Comparison of ENCODE assay signal across 37 cellular contexts in genomic region chr6:46222286-46222685, GRCh38. TPM values are rescaled to one million over a fixed set of nuclear protein-coding genes. Genes with fewer than 3 reads are reported as not detected.
"Had no signal": no experiment of that assay in that cellular context is flagged by ENCODE, and none has a peak within 500 bp of the region (broad histone marks: within the 10 kb centered on the region; RNA-seq: fewer than 3 reads in every experiment).

No MANE protein-coding gene starts in this region.

- H3K36me3 ChIP-seq: cardiac muscle cell had no signal

- ATAC-seq: activated CD8-positive, alpha-beta T cell treated with anti-CD3 and anti-CD28 coated beads for 36 hours; activated naive CD4-positive, alpha-beta T cell treated with anti-CD3 and anti-CD28 coated beads, Interleukin-2, amount 50 U/mL, for 72 hours; activated T-cell treated with anti-CD3 and anti-CD28 coated beads, Interleukin-2, amount 50 U/mL, for 4 hours; activated T-cell treated with anti-CD3 and anti-CD28 coated beads, Interleukin-2, amount 50 U/mL, for 72 hours; activated T-helper 17 cell treated with anti-CD3 and anti-CD28 coated beads, Interleukin-2, amount 50 U/mL, for 72 hours had no signal

- H3K4me1 Mint-ChIP-seq: activated CD4-positive, alpha-beta T cell treated with anti-CD3 and anti-CD28 coated beads, Interleukin-2, amount 10 ng/mL, durations not matched to agents 24 days and 14 days; central memory CD8-positive, alpha-beta T cell had no signal

- H3K27me3 Mint-ChIP-seq: activated B cell treated with CpG ODN at 0.5 μM for 24 hours; activated CD4-positive, alpha-beta memory T cell treated with anti-CD3 and anti-CD28 coated beads for 36 hours; brain; central memory CD8-positive, alpha-beta T cell had no signal

- H3K4me3 ChIP-seq: ascending aorta, cardiac muscle cell had no signal

- H3K27me3 ChIP-seq: ascending aorta, cardiac muscle cell had no signal

- H3K36me3 Mint-ChIP-seq: activated CD4-positive, alpha-beta memory T cell treated with anti-CD3 and anti-CD28 coated beads for 36 hours; activated naive CD4-positive, alpha-beta T cell treated with anti-CD3 and anti-CD28 coated beads, Interleukin-2, amount 50 U/mL, for 72 hours; activated naive CD8-positive, alpha-beta T cell treated with anti-CD3 and anti-CD28 coated beads for 36 hours had no signal

- DNase-seq: activated B cell treated with CpG ODN at 0.5 μM for 24 hours; activated CD4-positive, alpha-beta memory T cell treated with anti-CD3 and anti-CD28 coated beads for 36 hours; activated CD4-positive, alpha-beta T cell treated with anti-CD3 and anti-CD28 coated beads for 4 hours; activated CD4-positive, alpha-beta T cell treated with anti-CD3 and anti-CD28 coated beads, Interleukin-2, amount 10 ng/mL, durations not matched to agents 24 days and 14 days; activated CD4-positive, alpha-beta T cell treated with anti-CD3 and anti-CD28 coated beads, Interleukin-2, amount 50 U/mL, for 1 hour; activated CD4-positive, alpha-beta T cell treated with anti-CD3 and anti-CD28 coated beads, Interleukin-2, amount 50 U/mL, for 4 hours; activated CD4-positive, CD25-positive, alpha-beta regulatory T cell treated with anti-CD3 and anti-CD28 coated beads, Interleukin-2, amount 50 U/mL, for 72 hours; activated CD8-positive, alpha-beta memory T cell treated with anti-CD3 and anti-CD28 coated beads, Interleukin-2, amount 50 U/mL, for 4 hours; activated CD8-positive, alpha-beta T cell treated with anti-CD3 and anti-CD28 coated beads for 36 hours; activated effector memory CD4-positive, alpha-beta T cell treated with anti-CD3 and anti-CD28 coated beads, Interleukin-2, amount 50 U/mL, for 16 hours; activated gamma-delta T cell treated with Interleukin-2 at 50 U/mL for 16 hours; activated naive CD4-positive, alpha-beta T cell; activated naive CD4-positive, alpha-beta T cell treated with anti-CD3 and anti-CD28 coated beads for 36 hours; activated naive CD4-positive, alpha-beta T cell treated with anti-CD3 and anti-CD28 coated beads, Interleukin-2, amount 50 U/mL, for 16 hours; activated naive CD8-positive, alpha-beta T cell treated with anti-CD3 and anti-CD28 coated beads for 36 hours; activated T-cell treated with anti-CD3 and anti-CD28 coated beads for 4 hours; activated T-cell treated with anti-CD3 and anti-CD28 coated beads, Interleukin-2, amount 50 U/mL, for 1 hour; activated T-cell treated with anti-CD3 and anti-CD28 coated beads, Interleukin-2, amount 50 U/mL, for 4 hours; activated T-cell treated with anti-CD3 and anti-CD28 coated beads, Interleukin-2, amount 50 U/mL, for 72 hours; amygdala; anterior cingulate cortex; caudate nucleus; cerebellar nuclear complex; T-helper 1 cell; T-helper 2 cell; T-helper 9 cell had no signal

- FAIRE-seq: bronchial epithelial cell, TTC549 had no signal

- H3K9me3 Mint-ChIP-seq: activated B cell treated with CpG ODN at 0.5 μM for 24 hours; activated CD4-positive, alpha-beta memory T cell treated with anti-CD3 and anti-CD28 coated beads for 36 hours; activated CD4-positive, alpha-beta T cell treated with anti-CD3 and anti-CD28 coated beads, Interleukin-2, amount 10 ng/mL, durations not matched to agents 24 days and 14 days; activated CD8-positive, alpha-beta T cell treated with anti-CD3 and anti-CD28 coated beads for 36 hours; activated naive CD4-positive, alpha-beta T cell treated with anti-CD3 and anti-CD28 coated beads for 36 hours; activated naive CD4-positive, alpha-beta T cell treated with anti-CD3 and anti-CD28 coated beads, Interleukin-2, amount 50 U/mL, for 72 hours; activated naive CD8-positive, alpha-beta T cell treated with anti-CD3 and anti-CD28 coated beads for 36 hours; activated T-cell treated with anti-CD3 and anti-CD28 coated beads, Interleukin-2, amount 50 U/mL, for 4 hours; activated T-cell treated with anti-CD3 and anti-CD28 coated beads, Interleukin-2, amount 50 U/mL, for 72 hours; activated T-helper 1 cell treated with anti-CD3 and anti-CD28 coated beads, Interleukin-12 subunit alpha, Interleukin-12 subunit beta, Interleukin-2, Interleukin-4 antibody, amounts not matched to agents 30 ng/mL and 10 ng/mL and 1 ng/mL, durations not matched to agents 14 hours and 24 hours and 36 hours; activated T-helper 17 cell treated with anti-CD3 and anti-CD28 coated beads, Interleukin-2, amount 50 U/mL, for 72 hours; central memory CD8-positive, alpha-beta T cell; T-helper 1 cell treated with Interleukin-12 subunit alpha and Interleukin-12 subunit beta and Interleukin-4 antibody, amounts not matched to agents 30 μg/mL and 1 μg/mL, for 36 hours; T-helper 2 cell treated with Interferon-gamma antibody and Interleukin-4, amounts not matched to agents 5 μg/mL and 100 μg/mL, for 36 hours had no signal

- H3K27ac Mint-ChIP-seq: activated CD4-positive, alpha-beta memory T cell treated with anti-CD3 and anti-CD28 coated beads for 36 hours; activated CD4-positive, alpha-beta T cell treated with anti-CD3 and anti-CD28 coated beads, Interleukin-2, amount 10 ng/mL, durations not matched to agents 24 days and 14 days; activated CD8-positive, alpha-beta T cell treated with anti-CD3 and anti-CD28 coated beads for 36 hours; activated naive CD4-positive, alpha-beta T cell treated with anti-CD3 and anti-CD28 coated beads for 36 hours; activated naive CD4-positive, alpha-beta T cell treated with anti-CD3 and anti-CD28 coated beads, Interleukin-2, amount 50 U/mL, for 72 hours; activated naive CD8-positive, alpha-beta T cell treated with anti-CD3 and anti-CD28 coated beads for 36 hours; activated T-cell treated with anti-CD3 and anti-CD28 coated beads, Interleukin-2, amount 50 U/mL, for 72 hours; activated T-helper 1 cell treated with anti-CD3 and anti-CD28 coated beads, Interleukin-12 subunit alpha, Interleukin-12 subunit beta, Interleukin-2, Interleukin-4 antibody, amounts not matched to agents 30 ng/mL and 10 ng/mL and 1 ng/mL, durations not matched to agents 14 hours and 24 hours and 36 hours; activated T-helper 17 cell treated with anti-CD3 and anti-CD28 coated beads, Interleukin-2, amount 50 U/mL, for 72 hours; brain; T-helper 1 cell treated with Interleukin-12 subunit alpha and Interleukin-12 subunit beta and Interleukin-4 antibody, amounts not matched to agents 30 μg/mL and 1 μg/mL, for 36 hours; T-helper 2 cell treated with Interferon-gamma antibody and Interleukin-4, amounts not matched to agents 5 μg/mL and 100 μg/mL, for 36 hours had no signal

- H3K4me3 Mint-ChIP-seq: activated B cell treated with CpG ODN at 0.5 μM for 24 hours; activated CD4-positive, alpha-beta memory T cell treated with anti-CD3 and anti-CD28 coated beads for 36 hours; activated CD4-positive, alpha-beta T cell treated with anti-CD3 and anti-CD28 coated beads, Interleukin-2, amount 10 ng/mL, durations not matched to agents 24 days and 14 days; activated CD8-positive, alpha-beta T cell treated with anti-CD3 and anti-CD28 coated beads for 36 hours; activated naive CD4-positive, alpha-beta T cell treated with anti-CD3 and anti-CD28 coated beads for 36 hours; activated naive CD8-positive, alpha-beta T cell treated with anti-CD3 and anti-CD28 coated beads for 36 hours; activated T-cell treated with anti-CD3 and anti-CD28 coated beads, Interleukin-2, amount 50 U/mL, for 4 hours; activated T-cell treated with anti-CD3 and anti-CD28 coated beads, Interleukin-2, amount 50 U/mL, for 72 hours; activated T-helper 1 cell treated with anti-CD3 and anti-CD28 coated beads, Interleukin-12 subunit alpha, Interleukin-12 subunit beta, Interleukin-2, Interleukin-4 antibody, amounts not matched to agents 30 ng/mL and 10 ng/mL and 1 ng/mL, durations not matched to agents 14 hours and 24 hours and 36 hours; activated T-helper 17 cell treated with anti-CD3 and anti-CD28 coated beads, Interleukin-2, amount 50 U/mL, for 72 hours; brain; central memory CD8-positive, alpha-beta T cell; T-helper 1 cell treated with Interleukin-12 subunit alpha and Interleukin-12 subunit beta and Interleukin-4 antibody, amounts not matched to agents 30 μg/mL and 1 μg/mL, for 36 hours; T-helper 2 cell treated with Interferon-gamma antibody and Interleukin-4, amounts not matched to agents 5 μg/mL and 100 μg/mL, for 36 hours had no signal

- H3K9me3 ChIP-seq: ascending aorta had no signal

RNA-seq across cellular contexts. Expression of gene ENPP5, which starts 51.5 kb away (rescaled TPM):
- total RNA-seq: activated CD4-positive, alpha-beta T cell treated with anti-CD3 and anti-CD28 coated beads, Interleukin-2, amount 10 ng/mL, durations not matched to agents 24 days and 14 days; activated T-cell treated with anti-CD3 and anti-CD28 coated beads, Interleukin-2, amount 50 U/mL, for 4 hours; activated T-helper 1 cell treated with anti-CD3 and anti-CD28 coated beads, Interleukin-12 subunit alpha, Interleukin-12 subunit beta, Interleukin-2, Interleukin-4 antibody, amounts not matched to agents 30 ng/mL and 10 ng/mL and 1 ng/mL, durations not matched to agents 14 hours and 24 hours and 36 hours had no signal
